ENCODE assay signal across 22 cellular contexts in the genomic region with DNA sequence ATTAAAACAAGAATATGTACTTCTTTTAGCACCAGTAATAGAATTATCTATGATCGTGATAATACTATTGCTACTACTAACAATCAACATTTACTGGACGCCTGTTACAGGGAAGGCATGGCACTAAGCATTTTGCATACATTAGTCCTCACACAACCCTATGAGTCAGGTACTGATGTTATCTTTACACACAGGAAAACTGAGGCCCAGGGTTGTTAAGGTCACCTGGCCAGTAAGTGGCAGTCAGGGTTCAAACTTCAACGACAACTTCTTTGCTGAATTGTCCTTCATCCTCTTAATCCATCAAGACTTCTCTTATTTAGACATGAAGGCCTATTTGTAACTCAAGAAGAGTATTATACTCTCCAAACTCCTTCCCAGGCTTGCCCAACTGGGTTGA. TPM values are rescaled to one million over a fixed set of nuclear protein-coding genes. Genes with fewer than 3 reads are reported as not detected.
DNase-seq lines count a peak whose midpoint lies in the region; ATAC-seq, FAIRE-seq and TF ChIP-seq lines count a peak whose summit lies in the region.
"Had no signal": no experiment of that assay in that cellular context is flagged by ENCODE, and none has a peak within 500 bp of the region (broad histone marks: within the 10 kb centered on the region; RNA-seq: fewer than 3 reads in every experiment).

No MANE protein-coding gene starts in this region.

- no peak overlapping the region for H3K4me3 ChIP-seq in kidney (ENCODE audit: low read length in 2 of 2)
- no peak overlapping the region for H3K4me3 ChIP-seq in transverse colon
- H3K4me3 ChIP-seq: MG63 had no signal

- ATAC-seq in activated naive CD8-positive, alpha-beta T cell treated with anti-CD3 and anti-CD28 coated beads, Interleukin-2, amount 50 U/mL, for 24 hours: peak; percentile 38
- ATAC-seq in HG02938 (IDR thresholded peaks at IDR 0.05; ENCODE audit: unreplicated experiment) (no peak), GM19351 (IDR thresholded peaks at IDR 0.05; ENCODE audit: unreplicated experiment) (no peak)
- ATAC-seq: Right ventricle myocardium inferior had no signal

- H3K4me1 ChIP-seq in kidney (ENCODE audit: control insufficient read depth in 1 of 2, insufficient read depth in 1 of 2, low read depth in 1 of 2, low read length in 2 of 2) (peaks cover 0 to 4% of the 10 kb centered on the region in 2 donors), transverse colon (peaks cover 14 to 46% (median 26%) of the 10 kb centered on the region in 4 donors)

- H3K36me3 ChIP-seq in kidney (ENCODE audit: control insufficient read depth in 1 of 2, insufficient read depth in 2 of 2, low read length in 2 of 2) (no peaks in the 10 kb centered on the region), transverse colon (no peaks in the 10 kb centered on the region)
- H3K36me3 ChIP-seq: MG63 had no signal

- no peaks in the 10 kb centered on the region for H3K9me3 ChIP-seq in kidney (ENCODE audit: control insufficient read depth in 1 of 2, low read length in 2 of 2)
- no peaks in the 10 kb centered on the region for H3K9me3 ChIP-seq in transverse colon
- H3K9me3 ChIP-seq: MG63 had no signal

- H3K27me3 ChIP-seq in transverse colon: no peaks in the 10 kb centered on the region
- H3K27me3 ChIP-seq: MG63 had no signal

- DNase-seq in activated naive CD8-positive, alpha-beta T cell treated with anti-CD3 and anti-CD28 coated beads, Interleukin-2, amount 50 U/mL, for 24 hours: no peak
- DNase-seq in activated naive CD8-positive, alpha-beta T cell treated with anti-CD3 and anti-CD28 coated beads for 36 hours: no peak
- DNase-seq in kidney: no peak
- no peak for DNase-seq in transverse colon
- DNase-seq in type B pancreatic cell (ENCODE audit: extremely low spot score, unreplicated experiment): no peak
- DNase-seq: Kasumi-1, MG63, NCI-H1417, NCI-H1694 treated with DMSO at 0.1 percent for 48 hours, NCI-H446 treated with DMSO at 0.1 percent for 48 hours, NCI-H526 treated with DMSO at 0.1 percent for 48 hours, OCI-M1 had no signal

- H3K9me3 Mint-ChIP-seq in activated naive CD8-positive, alpha-beta T cell treated with anti-CD3 and anti-CD28 coated beads, Interleukin-2, amount 50 U/mL, for 24 hours: no peaks in the 10 kb centered on the region
- H3K9me3 Mint-ChIP-seq in activated naive CD8-positive, alpha-beta T cell treated with anti-CD3 and anti-CD28 coated beads for 36 hours: no peaks in the 10 kb centered on the region
- peaks cover 4% of the 10 kb centered on the region for H3K9me3 Mint-ChIP-seq in type B pancreatic cell
- H3K9me3 Mint-ChIP-seq: CD14-positive monocyte had no signal

- WGBS in transverse colon (ENCODE audit: low coverage in 1 of 2), 2 donors: 69 to 84% methylated on average over 2 to 3 of the region's 3 CpGs

- H3K27ac ChIP-seq in VCaP (peak overlapping the region; percentile 99), kidney (ENCODE audit: low read depth in 2 of 2, low read length in 2 of 2) (peak overlapping the region; percentile 47 to 65), transverse colon (peak overlapping the region; percentile 63 to 88 (median 87))

- TF ChIP-seq CTCF in VCaP (conservative IDR thresholded peaks at IDR 0.05) (no peak), kidney (IDR thresholded peaks at IDR 0.05; ENCODE audit: borderline replicate concordance, extremely low read depth, insufficient read depth) (no peak), transverse colon (IDR thresholded peaks at IDR 0.05) (no peak), type B pancreatic cell (conservative IDR thresholded peaks at IDR 0.05) (no peak)

- no peak for TF ChIP-seq POLR2A in transverse colon (IDR thresholded peaks at IDR 0.05)

- H3K36me3 Mint-ChIP-seq in activated naive CD8-positive, alpha-beta T cell treated with anti-CD3 and anti-CD28 coated beads, Interleukin-2, amount 50 U/mL, for 24 hours (ENCODE audit: low read depth): no peaks in the 10 kb centered on the region
- no peaks in the 10 kb centered on the region for H3K36me3 Mint-ChIP-seq in activated naive CD8-positive, alpha-beta T cell treated with anti-CD3 and anti-CD28 coated beads for 36 hours
- no peaks in the 10 kb centered on the region for H3K36me3 Mint-ChIP-seq in type B pancreatic cell
- H3K36me3 Mint-ChIP-seq: CD14-positive monocyte had no signal

- in situ Hi-C loops in transverse colon (cut with MboI; ENCODE audit: low pct_ligation_motif_present in 1 of 4, low pct_unique_long_range_greater_than_20kb in 1 of 4, low sequenced_read_pairs in 3 of 4): no loop called here

- FAIRE-seq in kidney (lab: Jason Lieb, UNC): no peak
- FAIRE-seq: D721Med, GM12891, H1 had no signal

- H3K27ac Mint-ChIP-seq in activated naive CD8-positive, alpha-beta T cell treated with anti-CD3 and anti-CD28 coated beads, Interleukin-2, amount 50 U/mL, for 24 hours: no peak overlapping the region
- no peak overlapping the region for H3K27ac Mint-ChIP-seq in activated naive CD8-positive, alpha-beta T cell treated with anti-CD3 and anti-CD28 coated beads for 36 hours
- no peak overlapping the region for H3K27ac Mint-ChIP-seq in type B pancreatic cell
- H3K27ac Mint-ChIP-seq: CD14-positive monocyte had no signal

- H3K27me3 Mint-ChIP-seq in activated naive CD8-positive, alpha-beta T cell treated with anti-CD3 and anti-CD28 coated beads, Interleukin-2, amount 50 U/mL, for 24 hours: peaks cover 18% of the 10 kb centered on the region
- peaks cover 3% of the 10 kb centered on the region for H3K27me3 Mint-ChIP-seq in activated naive CD8-positive, alpha-beta T cell treated with anti-CD3 and anti-CD28 coated beads for 36 hours
- H3K27me3 Mint-ChIP-seq in type B pancreatic cell: peaks cover 3% of the 10 kb centered on the region

- H3K4me1 Mint-ChIP-seq in activated naive CD8-positive, alpha-beta T cell treated with anti-CD3 and anti-CD28 coated beads, Interleukin-2, amount 50 U/mL, for 24 hours: peaks cover 29% of the 10 kb centered on the region
- H3K4me1 Mint-ChIP-seq in activated naive CD8-positive, alpha-beta T cell treated with anti-CD3 and anti-CD28 coated beads for 36 hours: peaks cover 12% of the 10 kb centered on the region
- peaks cover 13% of the 10 kb centered on the region for H3K4me1 Mint-ChIP-seq in type B pancreatic cell (ENCODE audit: unreplicated experiment)

- intact Hi-C loops in kidney (cut with DNase I): no loop called here
- intact Hi-C loops in transverse colon (cut with DNase I; ENCODE audit: low total_unique reads): no loop called here

- no peak overlapping the region for H3K4me3 Mint-ChIP-seq in activated naive CD8-positive, alpha-beta T cell treated with anti-CD3 and anti-CD28 coated beads, Interleukin-2, amount 50 U/mL, for 24 hours
- no peak overlapping the region for H3K4me3 Mint-ChIP-seq in activated naive CD8-positive, alpha-beta T cell treated with anti-CD3 and anti-CD28 coated beads for 36 hours
- no peak overlapping the region for H3K4me3 Mint-ChIP-seq in type B pancreatic cell
- H3K4me3 Mint-ChIP-seq: CD14-positive monocyte had no signal

- no peak for TF ChIP-seq EP300 in transverse colon (IDR thresholded peaks at IDR 0.05; ENCODE audit: low read depth)

- no peak overlapping the region for H3K9ac ChIP-seq in kidney (ENCODE audit: low read length in 2 of 2)

RNA-seq across cellular contexts. Expression of gene ACSL5, which starts 41.9 kb away (rescaled TPM):
- 10 to 100 TPM; 50.3 to 54.3 TPM for total RNA-seq in activated naive CD8-positive, alpha-beta T cell treated with anti-CD3 and anti-CD28 coated beads for 36 hours
- total RNA-seq in kidney (21.8 TPM), transverse colon (100 to 1,000 TPM in 3 of 4 donors, 10 to 100 TPM in 1; 91.6 to 315 (median 178) TPM), type B pancreatic cell (ENCODE audit: low replicate concordance) (13.9 and 39.7 TPM in 2 replicates)
- polyA plus RNA-seq in kidney (ENCODE audit: insufficient read depth, low read depth, low replicate concordance): 5.6 TPM
- total RNA-seq: H1 had no signal
- polyA plus RNA-seq: H1 had no signal

RNA-seq across cellular contexts. Expression of gene TECTB, which starts 48.8 kb away (rescaled TPM):
- total RNA-seq in activated naive CD8-positive, alpha-beta T cell treated with anti-CD3 and anti-CD28 coated beads for 36 hours: not detected
- total RNA-seq in kidney (not detected), transverse colon (not detected), type B pancreatic cell (ENCODE audit: low replicate concordance) (0.10 TPM in 1 of 2 replicates, not detected in the other)
- not detected for polyA plus RNA-seq in kidney (ENCODE audit: insufficient read depth, low read depth, low replicate concordance)
- total RNA-seq: A172, H1, Right ventricle myocardium inferior, SK-MEL-5 had no signal
- polyA plus RNA-seq: CD14-positive monocyte, H1 had no signal
